Comparison of ENCODE assay signal across 11 cellular contexts in the genomic region with DNA sequence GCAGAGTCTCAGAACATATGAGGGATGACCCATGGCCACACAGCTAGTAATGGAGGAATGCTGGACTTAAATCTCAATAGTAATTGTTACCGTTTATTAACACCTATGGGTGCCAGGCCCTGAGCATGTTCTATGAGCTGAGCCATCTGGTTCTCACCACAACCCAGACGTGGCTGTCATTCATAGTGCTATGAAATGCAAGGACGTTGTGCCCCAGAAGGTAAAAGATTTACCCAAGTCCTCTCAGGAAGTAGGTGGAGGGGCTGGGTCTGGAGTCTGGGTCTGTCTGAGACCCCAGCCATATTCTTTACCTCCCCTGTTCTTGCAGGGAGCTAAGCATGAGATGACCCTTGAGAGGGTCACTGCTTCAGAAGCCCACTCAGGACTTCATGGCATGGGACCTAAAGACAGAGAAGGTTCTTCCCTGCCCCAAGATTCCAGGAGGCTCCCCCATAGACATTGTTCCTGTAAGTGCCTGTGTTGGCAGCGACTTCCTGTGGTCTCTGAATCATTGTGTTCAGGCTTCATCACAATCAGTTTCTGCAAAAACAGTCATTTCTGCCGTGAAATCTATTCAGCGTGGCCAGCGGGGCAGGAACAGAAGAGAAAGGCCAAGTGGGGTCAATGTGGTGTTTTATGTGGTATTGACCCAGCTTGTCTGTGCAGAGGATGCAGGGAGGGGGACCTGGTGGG.
DNase-seq lines count a peak whose midpoint lies in the region; ATAC-seq and TF ChIP-seq lines count a peak whose summit lies in the region.
"Had no signal": no experiment of that assay in that cellular context is flagged by ENCODE, and none has a peak within 500 bp of the region (broad histone marks: within the 10 kb centered on the region; RNA-seq: fewer than 3 reads in every experiment).

No MANE protein-coding gene starts in this region.

- no peak for TF ChIP-seq CTCF in fibroblast of pulmonary artery (IDR thresholded peaks at IDR 0.05; ENCODE audit: low read length, missing control alignments)

- H3K36me3 ChIP-seq in SJCRH30: no peaks in the 10 kb centered on the region
- H3K36me3 ChIP-seq: HAP-1 had no signal

- no peak overlapping the region for H3K4me3 ChIP-seq in SJCRH30
- H3K4me3 ChIP-seq in fibroblast of pulmonary artery (replicated peaks; ENCODE audit: low read depth, low read length): no peak overlapping the region
- H3K4me3 ChIP-seq: HAP-1 had no signal

- peak overlapping the region; percentile 28; the same call in 1 of the 2 replicates for H3K27ac ChIP-seq in SJCRH30

- no peaks in the 10 kb centered on the region for H3K27me3 ChIP-seq in SJCRH30

- H3K4me1 ChIP-seq in SJCRH30: peaks cover 41% of the 10 kb centered on the region
- H3K4me1 ChIP-seq: HAP-1 had no signal

- DNase-seq in AG08395 (ENCODE audit: low spot score) (peak; percentile 84), SJCRH30 (peak; percentile 21 to 42), fibroblast of pulmonary artery (ENCODE audit: low read depth) (peak; percentile 66), NCI-H526 treated with DMSO at 0.1 percent for 48 hours (lab: John Stamatoyannopoulos, UW) (no peak), ecto neural progenitor cell (ENCODE audit: low spot score) (no peak)
- DNase-seq: DND-41, islet precursor cell had no signal

- H3K9me3 ChIP-seq in SJCRH30 (replicated peaks): 0 out of 2 replicates have a peak, but pooled peaks cover under 1% of the 10 kb centered on the region
- H3K9me3 ChIP-seq: HAP-1 had no signal

- ATAC-seq in GM18511 (IDR thresholded peaks at IDR 0.05; ENCODE audit: unreplicated experiment) (peak; percentile 65), GM18858 (IDR thresholded peaks at IDR 0.05; ENCODE audit: unreplicated experiment) (no peak), GM18909 (IDR thresholded peaks at IDR 0.05; ENCODE audit: poor library complexity, unreplicated experiment) (no peak)

Comparison
In these comparisons a context has a peak if more than half of its experiments do, and no peak if none do; other contexts are left out.
1. DNase-seq: peak in AG08395 (single experiment), SJCRH30 (2 of 2) and fibroblast of pulmonary artery (single experiment); none in NCI-H526 treated with DMSO at 0.1 percent for 48 hours (single experiment) and ecto neural progenitor cell (single experiment).